ENCODE assay signal across 15 cellular contexts in genomic region chr13:49304356-49304755, GRCh38. TPM values are rescaled to one million over a fixed set of nuclear protein-coding genes. Genes with fewer than 3 reads are reported as not detected.
DNase-seq lines count a peak whose midpoint lies in the region; ATAC-seq and TF ChIP-seq lines count a peak whose summit lies in the region.
"Had no signal": no experiment of that assay in that cellular context is flagged by ENCODE, and none has a peak within 500 bp of the region (broad histone marks: within the 10 kb centered on the region; RNA-seq: fewer than 3 reads in every experiment).

No MANE protein-coding gene starts in this region.

- TF ChIP-seq CTCF in breast epithelium (IDR thresholded peaks at IDR 0.05) (no peak), mammary epithelial cell (conservative IDR thresholded peaks at IDR 0.05 in 1 of 2, IDR thresholded peaks at IDR 0.05 in 1 of 2; ENCODE audit: extremely low read depth in 1 of 2, insufficient read depth in 1 of 2, low read depth in 1 of 2, low read length in 2 of 2) (no peak), uterus (IDR thresholded peaks at IDR 0.05) (no peak), WTC11 (IDR thresholded peaks at IDR 0.05) (no peak)

- H3K4me1 ChIP-seq in breast epithelium (peaks cover 7 to 15% of the 10 kb centered on the region in 2 donors), mammary epithelial cell (ENCODE audit: insufficient read depth, low read length) (peaks cover 22% of the 10 kb centered on the region), subcutaneous abdominal adipose tissue (ENCODE audit: control insufficient read depth in 5 of 5, insufficient read depth in 5 of 5, low read length in 5 of 5) (peaks cover 10 to 73% (median 64%) of the 10 kb centered on the region in 5 donors), uterus (peaks cover 0 to 4% of the 10 kb centered on the region in 2 donors)

- no peak overlapping the region for H3K4me3 ChIP-seq in breast epithelium
- H3K4me3 ChIP-seq in mammary epithelial cell (replicated peaks in 1 of 3; ENCODE audit: insufficient read depth in 1 of 3, low read depth in 2 of 3, low read length in 3 of 3), result no peak overlapping the region
- H3K4me3 ChIP-seq in subcutaneous abdominal adipose tissue (ENCODE audit: low read depth in 1 of 5, low read length in 5 of 5), result no peak overlapping the region
- no peak overlapping the region for H3K4me3 ChIP-seq in uterus
- H3K4me3 ChIP-seq: Peyer's patch had no signal

- intact Hi-C loops in breast epithelium (cut with DNase I; ENCODE audit: low total_unique reads) (loop anchor here (5.0 to 10.0 kb wide), 2 partner anchors 138 to 300 kb away; partner anchors contain the start of genes CAB39L and SETDB2), mammary epithelial cell (cut with micrococcal nuclease) (loop anchor here (10.0 kb wide), 1 partner anchor 240 kb away; no protein-coding TSS in a partner anchor), uterus (cut with DNase I; ENCODE audit: low total_unique reads) (loop anchor here (5.0 to 10.0 kb wide), 2 partner anchors 130 to 303 kb away; no protein-coding TSS in a partner anchor)

- no peaks in the 10 kb centered on the region for H3K36me3 Mint-ChIP-seq in WTC11
- H3K36me3 Mint-ChIP-seq: CD4-positive, alpha-beta memory T cell had no signal

- 100% methylated on average over 8 of the region's 12 CpGs for WGBS in mammary epithelial cell (ENCODE audit: low coverage, missing lambda C conversion rate)

- in situ Hi-C loops in mammary epithelial cell (cut with MboI; ENCODE audit: low sequenced_read_pairs in 2 of 2), result loop anchor here (5.0 to 10.0 kb wide), 3 partner anchors 130 to 303 kb away; partner anchors contain the start of genes CAB39L (in 1 of the 2) and SETDB2 (in 1 of the 2)

- H3K36me3 ChIP-seq in breast epithelium (no peaks in the 10 kb centered on the region), mammary epithelial cell (ENCODE audit: insufficient read depth, low read length) (no peaks in the 10 kb centered on the region), subcutaneous abdominal adipose tissue (ENCODE audit: control insufficient read depth in 5 of 5, insufficient read depth in 5 of 5, low read length in 5 of 5) (peaks cover 0 to 2% (median 0%) of the 10 kb centered on the region in 5 donors), uterus (no peaks in the 10 kb centered on the region)
- H3K36me3 ChIP-seq: Peyer's patch had no signal

- DNase-seq in breast epithelium (ENCODE audit: low spot score in 2 of 2) (no peak), mammary epithelial cell (no peak), uterus (no peak), WTC11 (ENCODE audit: low spot score) (no peak), NCI-H510A treated with DMSO at 0.1 percent for 48 hours (lab: John Stamatoyannopoulos, UW) (no peak)
- DNase-seq: CD4-positive, alpha-beta memory T cell; H7; Kasumi-1; MM.1S; NCI-H2081 treated with DMSO at 0.1 percent for 48 hours; Peyer's patch had no signal

- no peaks in the 10 kb centered on the region; the same call in 1 of the 2 replicates for H3K27me3 Mint-ChIP-seq in WTC11 (ENCODE audit: low read depth)
- H3K27me3 Mint-ChIP-seq: CD4-positive, alpha-beta memory T cell had no signal

- no peak overlapping the region for H2AFZ ChIP-seq in mammary epithelial cell (ENCODE audit: low read depth, low read length)

- no TSS peak for BruUV-seq in mammary epithelial cell (replicated peaks; lab: Mats Ljungman, UMichigan)

- H3K27ac Mint-ChIP-seq in WTC11, result no peak overlapping the region

- H3K27me3 ChIP-seq in breast epithelium (no peaks in the 10 kb centered on the region), mammary epithelial cell (ENCODE audit: insufficient read depth, low read length) (no peaks in the 10 kb centered on the region), layer of hippocampus (ENCODE audit: control insufficient read depth, insufficient read depth, low read length) (no peaks in the 10 kb centered on the region), subcutaneous abdominal adipose tissue (ENCODE audit: control insufficient read depth in 5 of 5, insufficient read depth in 4 of 5, low read length in 5 of 5) (no peaks in the 10 kb centered on the region), uterus (no peaks in the 10 kb centered on the region)
- H3K27me3 ChIP-seq: Peyer's patch had no signal

- POLR2A ChIA-PET in WTC11 (lab: Charles Lee), result no interaction called here

- H3K79me2 ChIP-seq in mammary epithelial cell (ENCODE audit: insufficient read depth, low read length), result no peaks in the 10 kb centered on the region

- CTCF ChIA-PET in mammary epithelial cell (lab: Charles Lee; ENCODE audit: low non-redundant PET) (no interaction called here), WTC11 (lab: Charles Lee) (no interaction called here)

- TF ChIP-seq POLR2A in breast epithelium (IDR thresholded peaks at IDR 0.05) (no peak), uterus (IDR thresholded peaks at IDR 0.05) (no peak)

- no peak overlapping the region for H3K4me3 Mint-ChIP-seq in WTC11

- H3K27ac ChIP-seq in breast epithelium, result peak overlapping the region; percentile 77 to 81
- no peak overlapping the region for H3K27ac ChIP-seq in mammary epithelial cell (ENCODE audit: insufficient read depth, low read depth, low read length)
- peak overlapping the region; percentile 73 for H3K27ac ChIP-seq in layer of hippocampus (ENCODE audit: low read depth, low read length)
- H3K27ac ChIP-seq in subcutaneous abdominal adipose tissue (ENCODE audit: low read depth, low read length), result peak overlapping the region; percentile 35
- H3K27ac ChIP-seq in uterus, result peak overlapping the region; percentile 0 to 97
- H3K27ac ChIP-seq: 22Rv1, Peyer's patch had no signal

- H3K4me1 Mint-ChIP-seq in WTC11, result peaks cover 25% of the 10 kb centered on the region

- no peak overlapping the region for H3K4me2 ChIP-seq in mammary epithelial cell (ENCODE audit: insufficient read depth, low read depth, low read length)

- no peaks in the 10 kb centered on the region for H4K20me1 ChIP-seq in mammary epithelial cell (ENCODE audit: insufficient read depth, low read length)

- H3K9me3 ChIP-seq in breast epithelium, result no peaks in the 10 kb centered on the region
- no peaks in the 10 kb centered on the region for H3K9me3 ChIP-seq in mammary epithelial cell (replicated peaks; ENCODE audit: insufficient read depth, low read length)
- no peaks in the 10 kb centered on the region for H3K9me3 ChIP-seq in subcutaneous abdominal adipose tissue (ENCODE audit: control insufficient read depth in 5 of 5, low read length in 5 of 5)
- no peaks in the 10 kb centered on the region for H3K9me3 ChIP-seq in uterus
- H3K9me3 ChIP-seq: Peyer's patch had no signal

- no peaks in the 10 kb centered on the region for H3K9me3 Mint-ChIP-seq in WTC11
- H3K9me3 Mint-ChIP-seq: CD4-positive, alpha-beta memory T cell had no signal

- ATAC-seq in WTC11 (no peak), GM21367 (IDR thresholded peaks at IDR 0.05; ENCODE audit: unreplicated experiment) (no peak)

- dilution Hi-C loops in mammary epithelial cell (cut with HindIII; ENCODE audit: low sequenced_read_pairs), result no loop called here

- H3K9ac ChIP-seq in mammary epithelial cell (ENCODE audit: insufficient read depth, low read length), result no peak overlapping the region
- H3K9ac ChIP-seq in subcutaneous abdominal adipose tissue (ENCODE audit: low read length in 5 of 5), result peak overlapping the region in 1 of 5 donors; percentile 14

TF ChIP-seq in WTC11, 78 proteins besides CTCF, POLR2A, EP300 and RAD21:
- no peak for TF ChIP-seq NR1H2 (CRISPR knock-in tag; IDR thresholded peaks at IDR 0.05)
- TF ChIP-seq FOXK1 (CRISPR knock-in tag; IDR thresholded peaks at IDR 0.05), result no peak
- TF ChIP-seq SMAD3 (CRISPR knock-in tag; IDR thresholded peaks at IDR 0.05; ENCODE audit: borderline replicate concordance), result no peak

RNA-seq across cellular contexts. Expression of gene CDADC1, which starts 56.6 kb away (rescaled TPM):
- 1 to 10 TPM; 7.3 to 8.5 (median 8.2) TPM for total RNA-seq in breast epithelium
- total RNA-seq in mammary epithelial cell, result 1 to 10 TPM; 2.7 to 7.8 TPM
- 1.8 TPM for polyA plus RNA-seq in mammary epithelial cell
- polyA minus RNA-seq in mammary epithelial cell, result 0.78 TPM
- total RNA-seq in uterus, result 10 to 100 TPM in 2 of 4 donors, 1 to 10 TPM in 2; 1.8 to 76.5 (median 10.9) TPM
- 2.9 to 4.9 TPM (median 4.0 TPM) in 3 replicates for total RNA-seq in WTC11 (2021)
